Comparison of ENCODE assay signal across 1 cellular context in the genomic region with DNA sequence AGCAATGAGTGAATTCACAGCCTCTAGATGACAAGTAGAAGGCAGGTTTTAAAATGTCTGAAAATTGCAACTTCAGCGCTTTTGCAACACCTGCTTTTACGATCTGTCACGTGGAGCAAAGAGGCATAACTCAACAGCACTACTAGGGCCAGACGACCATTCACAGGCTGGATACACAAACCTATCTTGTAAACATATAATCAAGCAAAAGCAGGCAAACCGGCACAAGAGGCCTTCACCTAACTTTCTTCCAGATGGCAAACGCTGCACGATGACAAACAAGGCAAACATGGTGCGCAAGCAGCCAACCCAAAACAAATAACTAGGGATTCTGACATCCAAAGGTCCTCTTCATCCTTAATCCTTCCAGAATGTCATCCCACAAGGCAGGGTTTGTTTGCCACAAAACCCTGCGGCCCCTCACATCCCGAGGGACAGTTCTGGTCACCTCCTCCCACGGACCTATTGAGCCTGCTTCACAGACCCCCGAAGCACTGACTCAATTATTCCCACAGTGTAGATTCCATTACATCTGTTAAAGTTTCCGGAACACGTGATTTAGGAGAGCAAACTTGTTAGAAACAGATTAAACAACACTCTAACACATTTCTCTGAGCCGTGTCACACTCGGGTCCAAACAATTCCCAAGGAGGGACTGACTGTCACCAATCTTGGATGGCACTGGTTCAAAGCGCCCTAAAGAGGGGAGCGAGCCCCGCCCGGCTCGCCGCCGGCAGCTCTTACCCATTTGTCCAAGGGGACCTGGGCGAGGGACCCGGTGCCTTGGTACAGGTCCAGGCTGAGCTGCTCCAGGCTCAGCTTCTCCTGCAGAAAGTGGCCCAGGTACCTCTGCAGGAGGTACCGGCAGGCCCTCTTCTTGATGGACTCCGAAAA.
TF ChIP-seq lines count a peak whose summit lies in the region.

No MANE protein-coding gene starts in this region.

TF ChIP-seq in H1, 55 proteins besides CTCF, POLR2A, EP300 and RAD21:
- TF ChIP-seq BACH1 (IDR thresholded peaks at IDR 0.05; ENCODE audit: low read length) (no peak), RBBP5 (IDR thresholded peaks at IDR 0.05; ENCODE audit: borderline replicate concordance, low read depth, low read length) (no peak), CBX8 (IDR thresholded peaks at IDR 0.05; ENCODE audit: borderline replicate concordance, low read depth, low read length) (no peak), SP2 (IDR thresholded peaks at IDR 0.05; ENCODE audit: low read length) (no peak), CTBP2 (IDR thresholded peaks at IDR 0.05; ENCODE audit: borderline replicate concordance, insufficient read depth, insufficient read length, low read length) (peak; percentile 32), SIN3A (conservative IDR thresholded peaks at IDR 0.05 in 1 of 2, IDR thresholded peaks at IDR 0.05 in 1 of 2; ENCODE audit: low read depth in 1 of 2, low read length in 2 of 2) (peak; percentile 55 to 79; a peak in 2 of 4 replicates), POLR2AphosphoS5 (IDR thresholded peaks at IDR 0.05; ENCODE audit: low read depth, low read length) (no peak), SRF (IDR thresholded peaks at IDR 0.05; ENCODE audit: low read depth, low read length) (no peak), HDAC6 (IDR thresholded peaks at IDR 0.05; ENCODE audit: low read depth, low read length) (no peak), MAFK (IDR thresholded peaks at IDR 0.05; ENCODE audit: low read depth, low read length) (peak; percentile 94), SAP30 (IDR thresholded peaks at IDR 0.05; ENCODE audit: insufficient read depth, insufficient replicate concordance, low read length) (peak; percentile 66)
- TF ChIP-seq, protein P1, sequence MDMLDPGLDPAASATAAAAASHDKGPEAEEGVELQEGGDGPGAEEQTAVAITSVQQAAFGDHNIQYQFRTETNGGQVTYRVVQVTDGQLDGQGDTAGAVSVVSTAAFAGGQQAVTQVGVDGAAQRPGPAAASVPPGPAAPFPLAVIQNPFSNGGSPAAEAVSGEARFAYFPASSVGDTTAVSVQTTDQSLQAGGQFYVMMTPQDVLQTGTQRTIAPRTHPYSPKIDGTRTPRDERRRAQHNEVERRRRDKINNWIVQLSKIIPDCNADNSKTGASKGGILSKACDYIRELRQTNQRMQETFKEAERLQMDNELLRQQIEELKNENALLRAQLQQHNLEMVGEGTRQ (IDR thresholded peaks at IDR 0.05; ENCODE audit: low read length): peak; percentile 54; the same call in 1 of the 2 replicates
TF ChIP-seq in H1: peak in this region for 5.
